In genomic region chr3:188262913-188263683, GRCh38 we compare ENCODE assay signal across 8 cellular contexts.
DNase-seq lines count a peak whose midpoint lies in the region; ATAC-seq lines count a peak whose summit lies in the region.

No MANE protein-coding gene starts in this region.

- H3K36me3 ChIP-seq in HAP-1 (replicated peaks) = no peaks in the 10 kb centered on the region
- no peaks in the 10 kb centered on the region for H3K36me3 ChIP-seq in skeletal muscle tissue (ENCODE audit: control insufficient read depth in 3 of 3, insufficient read depth in 3 of 3, low read length in 3 of 3)

- peak overlapping the region; percentile 1 to 64 (median 40) for H3K9ac ChIP-seq in skeletal muscle tissue (ENCODE audit: low read depth in 1 of 3, low read length in 3 of 3)

- peak; percentile 50 to 80 for ATAC-seq in left cardiac atrium

- H3K4me1 ChIP-seq in HAP-1 (peaks cover 10% of the 10 kb centered on the region), skeletal muscle tissue (ENCODE audit: control insufficient read depth in 3 of 3, insufficient read depth in 3 of 3, low read length in 3 of 3) (peaks cover 59 to 72% (median 61%) of the 10 kb centered on the region in 3 donors)

- in situ Hi-C loops in HAP-1 (cut with MboI; ENCODE audit: low sequenced_read_pairs) = no loop called here

- H3K27ac ChIP-seq in angular gyrus (ENCODE audit: low read depth, low read length) (peak overlapping the region; percentile 76), skeletal muscle tissue (ENCODE audit: low read depth, low read length) (peak overlapping the region; percentile 91)

- DNase-seq in HAP-1 (ENCODE audit: low spot score in 2 of 2) (peak; percentile 18 to 50), left cardiac atrium (no peak), AML-193 (lab: John Stamatoyannopoulos, UW) (no peak), activated T-cell treated with anti-CD3 and anti-CD28 coated beads for 4 hours (no peak), OCI-M2 (lab: John Stamatoyannopoulos, UW; ENCODE audit: unreplicated experiment) (no peak)
- no peak for DNase-seq in activated CD8-positive, alpha-beta memory T cell treated with anti-CD3 and anti-CD28 coated beads for 24 hours

- H3K9me3 ChIP-seq in HAP-1 = no peaks in the 10 kb centered on the region
- H3K9me3 ChIP-seq in skeletal muscle tissue (ENCODE audit: control insufficient read depth in 3 of 3, low read length in 3 of 3) = no peaks in the 10 kb centered on the region

- H3K27me3 ChIP-seq in HAP-1 (ENCODE audit: low read depth) = no peaks in the 10 kb centered on the region
- H3K27me3 ChIP-seq in skeletal muscle tissue (ENCODE audit: control insufficient read depth in 3 of 3, insufficient read depth in 3 of 3, low read length in 3 of 3) = no peaks in the 10 kb centered on the region

- intact Hi-C loops in left cardiac atrium (cut with DNase I) = loop anchor here (10.0 kb wide), 2 partner anchors 108 to 518 kb away; partner anchors contain the start of genes BCL6 (in 2 of the 2) and LPP (in 1 of the 2)

- H3K4me3 ChIP-seq in HAP-1 (no peak overlapping the region), skeletal muscle tissue (ENCODE audit: low read length in 3 of 3) (no peak overlapping the region)

Comparison
In these comparisons a context has a peak if more than half of its experiments do, and no peak if none do; other contexts are left out.
1. DNase-seq: peak in HAP-1 (2 of 2); none in left cardiac atrium (single experiment), AML-193 (0 of 2), activated CD8-positive, alpha-beta memory T cell treated with anti-CD3 and anti-CD28 coated beads for 24 hours (single experiment), activated T-cell treated with anti-CD3 and anti-CD28 coated beads for 4 hours (single experiment) and OCI-M2 (single experiment).